30 cellular contexts compared by ENCODE assay signal in the genomic region with DNA sequence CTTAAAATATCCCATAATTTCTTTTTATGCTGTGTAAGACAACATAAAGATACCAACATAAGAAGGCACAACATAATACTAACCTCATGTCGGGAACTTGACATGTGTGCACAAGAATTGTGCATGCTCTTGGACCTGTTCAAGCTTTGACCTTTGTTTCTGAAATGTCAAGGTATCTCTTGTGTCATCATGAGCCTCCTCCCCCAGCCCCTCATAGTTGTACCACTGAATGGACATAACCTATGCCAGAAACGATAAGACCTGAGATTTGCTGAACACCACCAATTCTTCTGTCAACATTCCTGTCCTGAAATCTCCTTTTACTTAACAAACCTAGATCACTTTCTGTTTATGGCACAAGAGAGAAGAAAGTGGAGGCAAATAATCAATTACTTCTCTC. TPM values are rescaled to one million over a fixed set of nuclear protein-coding genes. Genes with fewer than 3 reads are reported as not detected.
"Had no signal": no experiment of that assay in that cellular context is flagged by ENCODE, and none has a peak within 500 bp of the region (broad histone marks: within the 10 kb centered on the region; RNA-seq: fewer than 3 reads in every experiment).

No MANE protein-coding gene starts in this region.

- H3K27me3 ChIP-seq: neutrophil, pancreas, spleen, suprapubic skin, testis, upper lobe of right lung, uterus had no signal

- H3K27ac Mint-ChIP-seq: natural killer cell treated with Interleukin-12 subunit alpha and Interleukin-12 subunit beta and Interleukin-15 and Interleukin-18, amount 100 ng/mL, for 72 hours; nephron progenitor cell; stimulated activated memory B cell treated with anti-CD40 and anti-IgM and Interleukin-4, amounts not matched to agents 10 μg/mL and 1 μg/mL and 100 μg/mL, for 72 hours; stimulated activated naive CD8-positive, alpha-beta T cell treated with anti-CD3 and anti-CD28 coated beads, Interleukin-15, amount 100 ng/mL, for 72 hours; type B pancreatic cell had no signal

- ATAC-seq: naive thymus-derived CD8-positive, alpha-beta T cell; natural killer cell treated with Interleukin-12 subunit alpha and Interleukin-12 subunit beta and Interleukin-15 and Interleukin-18, amount 100 ng/mL, for 72 hours; pancreas; psoas muscle; right cardiac atrium; sciatic nerve; stimulated activated memory B cell treated with anti-CD40 and anti-IgM and Interleukin-4, amounts not matched to agents 10 μg/mL and 1 μg/mL and 100 μg/mL, for 72 hours; stimulated activated naive CD8-positive, alpha-beta T cell treated with anti-CD3 and anti-CD28 coated beads, Interleukin-15, amount 100 ng/mL, for 72 hours; stimulated activated naive CD8-positive, alpha-beta T cell treated with anti-CD3 and anti-CD28 coated beads, Interleukin-15, Interleukin-2, amounts not matched to agents 100 U/mL and 50 U/mL, for 24 hours; upper lobe of right lung had no signal

- FAIRE-seq: pancreas had no signal

- H3K36me3 ChIP-seq: neutrophil, pancreas, spleen, suprapubic skin, tibial artery, transverse colon, upper lobe of right lung, uterus had no signal

- H3K9me3 ChIP-seq: neutrophil, pancreas, psoas muscle, suprapubic skin, testis, tibial artery, transverse colon, upper lobe of right lung, uterus had no signal

- DNase-seq: naive thymus-derived CD8-positive, alpha-beta T cell; nephron progenitor cell; nucleus accumbens; pancreas; psoas muscle; right cardiac atrium; spleen; stimulated activated CD4-positive, alpha-beta T cell treated with anti-CD3 and anti-CD28 coated beads, Interleukin-12 subunit alpha, Interleukin-12 subunit beta, amount 100 ng/mL, for 4 hours; stimulated activated CD4-positive, alpha-beta T cell treated with anti-CD3 and anti-CD28 coated beads, Interleukin-1b, Interleukin-23, amount 100 ng/mL, for 48 hours; stimulated activated CD4-positive, alpha-beta T cell treated with anti-CD3 and anti-CD28 coated beads, Interleukin-4, amount 100 ng/mL, for 1 hour; stimulated activated CD4-positive, alpha-beta T cell treated with anti-CD3 and anti-CD28 coated beads, Interleukin-4, amount 100 ng/mL, for 4 hours; stimulated activated CD8-positive, alpha-beta memory T cell treated with anti-CD3 and anti-CD28 coated beads, Interleukin-4, amount 100 ng/mL, for 48 hours; stimulated activated naive CD4-positive, alpha-beta T cell; stimulated activated naive CD8-positive, alpha-beta T cell treated with anti-CD3 and anti-CD28 coated beads, Interleukin-15, amount 100 ng/mL, for 72 hours; stimulated activated naive CD8-positive, alpha-beta T cell treated with anti-CD3 and anti-CD28 coated beads, Interleukin-15, Interleukin-2, amounts not matched to agents 100 U/mL and 50 U/mL, for 24 hours; substantia nigra; testis; tibial artery; transverse colon; upper lobe of right lung; uterus had no signal

- H3K27ac ChIP-seq: neutrophil, pancreas, psoas muscle, skin epidermis, spleen, suprapubic skin, testis, tibial artery, transverse colon, upper lobe of right lung, uterus had no signal

- H3K4me3 Mint-ChIP-seq: naive thymus-derived CD8-positive, alpha-beta T cell; natural killer cell treated with Interleukin-12 subunit alpha and Interleukin-12 subunit beta and Interleukin-15 and Interleukin-18, amount 100 ng/mL, for 72 hours; nephron progenitor cell; neural crest cell; stimulated activated memory B cell treated with anti-CD40 and anti-IgM and Interleukin-4, amounts not matched to agents 10 μg/mL and 1 μg/mL and 100 μg/mL, for 72 hours; stimulated activated naive CD8-positive, alpha-beta T cell treated with anti-CD3 and anti-CD28 coated beads, Interleukin-15, amount 100 ng/mL, for 72 hours; type B pancreatic cell had no signal

- H3K27me3 Mint-ChIP-seq: natural killer cell treated with Interleukin-12 subunit alpha and Interleukin-12 subunit beta and Interleukin-15 and Interleukin-18, amount 100 ng/mL, for 72 hours; stimulated activated memory B cell treated with anti-CD40 and anti-IgM and Interleukin-4, amounts not matched to agents 10 μg/mL and 1 μg/mL and 100 μg/mL, for 72 hours had no signal

- H3K4me3 ChIP-seq: pancreas, psoas muscle, skin epidermis, smooth muscle cell, spleen, suprapubic skin, testis, tibial artery, transverse colon, upper lobe of right lung, uterus had no signal

- H3K4me1 ChIP-seq: psoas muscle, spleen, suprapubic skin, testis, tibial artery, transverse colon, upper lobe of right lung, uterus had no signal

- H3K4me1 Mint-ChIP-seq: naive thymus-derived CD8-positive, alpha-beta T cell; neural crest cell; stimulated activated memory B cell treated with anti-CD40 and anti-IgM and Interleukin-4, amounts not matched to agents 10 μg/mL and 1 μg/mL and 100 μg/mL, for 72 hours; stimulated activated naive CD8-positive, alpha-beta T cell treated with anti-CD3 and anti-CD28 coated beads, Interleukin-15, amount 100 ng/mL, for 72 hours had no signal

- H3K36me3 Mint-ChIP-seq: natural killer cell treated with Interleukin-12 subunit alpha and Interleukin-12 subunit beta and Interleukin-15 and Interleukin-18, amount 100 ng/mL, for 72 hours; stimulated activated memory B cell treated with anti-CD40 and anti-IgM and Interleukin-4, amounts not matched to agents 10 μg/mL and 1 μg/mL and 100 μg/mL, for 72 hours; type B pancreatic cell had no signal

RNA-seq across cellular contexts. Expression of gene PROX1, which starts 29.4 kb away (rescaled TPM):
- total RNA-seq: naive thymus-derived CD8-positive, alpha-beta T cell; natural killer cell treated with Interleukin-12 subunit alpha and Interleukin-12 subunit beta and Interleukin-15 and Interleukin-18, amount 100 ng/mL, for 72 hours had no signal
- polyA plus RNA-seq: naive thymus-derived CD8-positive, alpha-beta T cell had no signal
